ENCODE assay signal across 8 cellular contexts in genomic region chr4:122003335-122003734, GRCh38. TPM values are rescaled to one million over a fixed set of nuclear protein-coding genes. Genes with fewer than 3 reads are reported as not detected.
DNase-seq lines count a peak whose midpoint lies in the region; ATAC-seq, FAIRE-seq and TF ChIP-seq lines count a peak whose summit lies in the region.

No MANE protein-coding gene starts in this region.

- H3K36me3 Mint-ChIP-seq in effector memory CD8-positive, alpha-beta T cell (ENCODE audit: insufficient read depth) = no peaks in the 10 kb centered on the region

- no peak for FAIRE-seq in kidney (lab: Jason Lieb, UNC)

- POLR2A ChIA-PET in RWPE1 (lab: Yijun Ruan, JAX; ENCODE audit: low non-redundant PET) = no interaction called here

- H3K9me3 Mint-ChIP-seq in effector memory CD8-positive, alpha-beta T cell = no peaks in the 10 kb centered on the region

- no peaks in the 10 kb centered on the region for H3K36me3 ChIP-seq in kidney (ENCODE audit: control insufficient read depth in 1 of 2, insufficient read depth in 2 of 2, low read length in 2 of 2)

- H3K27ac ChIP-seq in RWPE1 = no peak overlapping the region
- no peak overlapping the region for H3K27ac ChIP-seq in kidney (ENCODE audit: low read depth in 2 of 2, low read length in 2 of 2)

- peak; percentile 86 for ATAC-seq in GM19372 (IDR thresholded peaks at IDR 0.05; ENCODE audit: low read depth, unreplicated experiment)
- peak; percentile 94 for ATAC-seq in HG03280 (IDR thresholded peaks at IDR 0.05; ENCODE audit: unreplicated experiment)
- ATAC-seq in effector memory CD8-positive, alpha-beta T cell (replicated peaks) = peak; percentile 65

- intact Hi-C loops in kidney (cut with DNase I) = no loop called here

- peaks cover 0 to 3% of the 10 kb centered on the region in 2 donors for H3K4me1 Mint-ChIP-seq in effector memory CD8-positive, alpha-beta T cell (ENCODE audit: low read depth in 2 of 2)

- H3K27me3 Mint-ChIP-seq in effector memory CD8-positive, alpha-beta T cell = peaks cover 12 to 17% of the 10 kb centered on the region in 2 donors

- H3K9ac ChIP-seq in kidney (ENCODE audit: low read length in 2 of 2) = no peak overlapping the region

- TF ChIP-seq CTCF in RWPE1 (conservative IDR thresholded peaks at IDR 0.05; ENCODE audit: low read depth) (no peak; the same call in 1 of the 2 replicates), retinal pigment epithelial cell (conservative IDR thresholded peaks at IDR 0.05; ENCODE audit: low read depth, low read length) (peak; percentile 47), kidney (IDR thresholded peaks at IDR 0.05; ENCODE audit: borderline replicate concordance, extremely low read depth, insufficient read depth) (no peak)

- H3K27ac Mint-ChIP-seq in effector memory CD8-positive, alpha-beta T cell = no peak overlapping the region

- H3K4me3 Mint-ChIP-seq in effector memory CD8-positive, alpha-beta T cell = no peak overlapping the region

- peak; percentile 37 for DNase-seq in ELR (ENCODE audit: low read depth)
- peak; percentile 16 for DNase-seq in RWPE1 (ENCODE audit: low spot score)
- DNase-seq in effector memory CD8-positive, alpha-beta T cell = peak; percentile 4 to 30 (median 5)
- no peak for DNase-seq in retinal pigment epithelial cell (ENCODE audit: low read depth)
- DNase-seq in kidney = no peak
- no peak for DNase-seq in NCI-H1105 (lab: John Stamatoyannopoulos, UW)

- no peaks in the 10 kb centered on the region for H3K9me3 ChIP-seq in kidney (ENCODE audit: control insufficient read depth in 1 of 2, low read length in 2 of 2)

- CTCF ChIA-PET in RWPE1 (lab: Yijun Ruan, JAX) = no interaction called here

- H3K4me3 ChIP-seq in retinal pigment epithelial cell (ENCODE audit: low read length) (no peak overlapping the region), kidney (ENCODE audit: low read length in 2 of 2) (no peak overlapping the region)

- no peaks in the 10 kb centered on the region for H3K4me1 ChIP-seq in kidney (ENCODE audit: control insufficient read depth in 1 of 2, insufficient read depth in 1 of 2, low read depth in 1 of 2, low read length in 2 of 2)

RNA-seq across cellular contexts. Expression of gene TRPC3, which starts 51.5 kb away (rescaled TPM):
- total RNA-seq in kidney = 0.44 TPM
- 0.17 TPM for polyA plus RNA-seq in kidney (ENCODE audit: insufficient read depth, low read depth, low replicate concordance)

Comparison
In these comparisons a context has a peak if more than half of its experiments do, and no peak if none do; other contexts are left out.
1. DNase-seq: peak in ELR (single experiment), RWPE1 (single experiment) and effector memory CD8-positive, alpha-beta T cell (3 of 3); none in retinal pigment epithelial cell (single experiment), kidney (single experiment) and NCI-H1105 (single experiment).
2. Peak in every context shown above with its lines, with median percentiles within 50 percentile points of each other: ATAC-seq.